Comparison of ENCODE assay signal across 19 cellular contexts in genomic region chr11:86727105-86727504, GRCh38.
"Had no signal": no experiment of that assay in that cellular context is flagged by ENCODE, and none has a peak within 500 bp of the region (broad histone marks: within the 10 kb centered on the region; RNA-seq: fewer than 3 reads in every experiment).

No MANE protein-coding gene starts in this region.

- H3K27me3 ChIP-seq: hepatocyte, right lobe of liver, stomach, transverse colon had no signal

- H3K4me3 ChIP-seq: hepatocyte, left ventricle myocardium inferior, lower lobe of right lung, psoas muscle, right lobe of liver, stomach, thoracic aorta, transverse colon had no signal

- H3K4me2 ChIP-seq: hepatocyte had no signal

- H2AFZ ChIP-seq: hepatocyte had no signal

- H3K79me2 ChIP-seq: hepatocyte had no signal

- H3K27ac ChIP-seq: hepatocyte, left ventricle myocardium inferior, lower lobe of right lung, psoas muscle, right lobe of liver, stomach, thoracic aorta, transverse colon had no signal

- ATAC-seq: effector memory CD8-positive, alpha-beta T cell; left cardiac atrium; lower lobe of right lung; right lobe of liver; stimulated activated naive B cell treated with anti-CD40 and anti-IgM and Interleukin-4, amounts not matched to agents 10 μg/mL and 1 μg/mL and 100 μg/mL, for 72 hours had no signal

- H3K36me3 ChIP-seq: left ventricle myocardium inferior, lower lobe of right lung, right lobe of liver, stomach, thoracic aorta, transverse colon had no signal

- H3K4me1 ChIP-seq: left ventricle myocardium inferior, lower lobe of right lung, psoas muscle, right lobe of liver, stomach, transverse colon had no signal

- DNase-seq: effector memory CD8-positive, alpha-beta T cell; foreskin melanocyte; head of caudate nucleus; kidney; left cardiac atrium; left ventricle myocardium inferior; lower lobe of right lung; mesendoderm; naive B cell; psoas muscle; retina; right lobe of liver; stimulated activated CD4-positive, alpha-beta T cell treated with anti-CD3 and anti-CD28 coated beads, Interleukin-4, amount 100 ng/mL, for 24 hours; stimulated activated naive B cell treated with anti-CD40 and anti-IgM and Interleukin-4, amounts not matched to agents 10 μg/mL and 1 μg/mL and 100 μg/mL, for 72 hours; stomach; substantia nigra; transverse colon had no signal

- H3K9me3 ChIP-seq: right lobe of liver, thoracic aorta had no signal
